24 cellular contexts compared by ENCODE assay signal in genomic region chr2:119719261-119719627, GRCh38.
"Had no signal": no experiment of that assay in that cellular context is flagged by ENCODE, and none has a peak within 500 bp of the region (broad histone marks: within the 10 kb centered on the region; RNA-seq: fewer than 3 reads in every experiment).

No MANE protein-coding gene starts in this region.

- H3K27ac Mint-ChIP-seq: endodermal cell, mesothelial cell of epicardium, naive B cell, nephron progenitor cell, type B pancreatic cell had no signal

- H3K9me3 ChIP-seq: gastrocnemius medialis, mucosa of descending colon, psoas muscle, stomach, thyroid gland had no signal

- H3K36me3 Mint-ChIP-seq: mesothelial cell of epicardium, type B pancreatic cell had no signal

- H3K27me3 ChIP-seq: dorsolateral prefrontal cortex, gastrocnemius medialis, thyroid gland had no signal

- H3K4me3 ChIP-seq: dorsolateral prefrontal cortex, gastrocnemius medialis, mucosa of descending colon, psoas muscle, skin epidermis, stomach, thyroid gland had no signal

- H3K9me3 Mint-ChIP-seq: nephron progenitor cell had no signal

- ATAC-seq: esophagus mucosa, gastrocnemius medialis, left lobe of liver, mucosa of descending colon, psoas muscle, right cardiac atrium had no signal

- H3K4me1 ChIP-seq: stomach had no signal

- H3K4me3 Mint-ChIP-seq: endodermal cell, mesothelial cell of epicardium, naive B cell, nephron progenitor cell, type B pancreatic cell had no signal

- H3K36me3 ChIP-seq: gastrocnemius medialis, stomach, thyroid gland had no signal

- H3K4me1 Mint-ChIP-seq: endodermal cell, naive B cell had no signal

- H3K27ac ChIP-seq: dorsolateral prefrontal cortex, epithelial cell of prostate, gastrocnemius medialis, psoas muscle, skin epidermis, stomach had no signal

- DNase-seq: dorsolateral prefrontal cortex; effector CD4-positive, alpha-beta T cell; endodermal cell; foreskin fibroblast; gastrocnemius medialis; head of caudate nucleus; mesenchymal stem cell; mucosa of descending colon; naive B cell; nephron progenitor cell; nucleus accumbens; psoas muscle; right cardiac atrium; stimulated activated CD4-positive, alpha-beta T cell treated with anti-CD3 and anti-CD28 coated beads, Interleukin-15, amount 100 ng/mL, for 24 hours; stimulated activated CD4-positive, alpha-beta T cell treated with anti-CD3 and anti-CD28 coated beads, Interleukin-2, amount 100 ng/mL, for 48 hours; stimulated activated naive CD4-positive, alpha-beta T cell treated with Interleukin-2 at 50 U/mL for 16 hours; stomach; thyroid gland had no signal
